8 cellular contexts compared by ENCODE assay signal in genomic region chr20:6765469-6766058, GRCh38. TPM values are rescaled to one million over a fixed set of nuclear protein-coding genes. Genes with fewer than 3 reads are reported as not detected.
DNase-seq lines count a peak whose midpoint lies in the region; ATAC-seq, FAIRE-seq and TF ChIP-seq lines count a peak whose summit lies in the region.

No MANE protein-coding gene starts in this region.

- TF ChIP-seq POLR2A in H54 (IDR thresholded peaks at IDR 0.05; ENCODE audit: low read depth, low read length) = no peak

- H3K4me1 Mint-ChIP-seq in CD14-positive monocyte (peaks cover 15% of the 10 kb centered on the region), HFFc6 (ENCODE audit: low read depth) (no peaks in the 10 kb centered on the region)

- H3K27me3 Mint-ChIP-seq in CD14-positive monocyte (ENCODE audit: low read depth in 3 of 3) (peaks cover 39 to 68% (median 46%) of the 10 kb centered on the region in 3 donors), HFFc6 (ENCODE audit: insufficient read depth) (peaks cover 11% of the 10 kb centered on the region)

- ATAC-seq in GM21390 (IDR thresholded peaks at IDR 0.05; ENCODE audit: unreplicated experiment) = no peak

- H3K36me3 Mint-ChIP-seq in CD14-positive monocyte (peaks cover 4 to 7% of the 10 kb centered on the region in 2 donors), HFFc6 (ENCODE audit: low read depth) (no peaks in the 10 kb centered on the region)

- H3K4me3 Mint-ChIP-seq in CD14-positive monocyte (peak overlapping the region in 1 of 2 donors; percentile 79), HFFc6 (no peak overlapping the region)

- TF ChIP-seq CTCF in CD14-positive monocyte (IDR thresholded peaks at IDR 0.05) (peak; percentile 77), HFFc6 (IDR thresholded peaks at IDR 0.05) (peak; percentile 88)

- FAIRE-seq in H54 (lab: Jason Lieb, UNC) = no peak

- H3K9me3 Mint-ChIP-seq in CD14-positive monocyte (peaks cover 0 to 11% (median 2%) of the 10 kb centered on the region in 7 donors), HFFc6 (no peaks in the 10 kb centered on the region)

- DNase-seq in CD14-positive monocyte (ENCODE audit: low spot score) = no peak
- DNase-seq in HFFc6 = peak; percentile 4
- DNase-seq in NCI-H526 treated with DMSO at 0.1 percent for 48 hours (lab: John Stamatoyannopoulos, UW) = peak; percentile 71
- peak; percentile 67 for DNase-seq in cerebellar cortex (ENCODE audit: low spot score)
- peak; percentile 74 for DNase-seq in myocyte (ENCODE audit: low read depth)
- no peak for DNase-seq in activated CD8-positive, alpha-beta memory T cell treated with anti-CD3 and anti-CD28 coated beads, Interleukin-2, amount 50 U/mL, for 4 hours
- no peak for DNase-seq in H54 (ENCODE audit: insufficient read length, low spot score)

- intact Hi-C loops in CD14-positive monocyte (cut with micrococcal nuclease) = loop anchor here in 1 of 2 donors (5.0 to 10.0 kb wide), 2 partner anchors 327 to 519 kb away; no protein-coding TSS in a partner anchor

- no peak overlapping the region for H3K27ac Mint-ChIP-seq in CD14-positive monocyte
- no peak overlapping the region for H3K27ac Mint-ChIP-seq in HFFc6

RNA-seq across cellular contexts. Expression of gene BMP2, which starts 1.9 kb away (rescaled TPM):
- polyA plus RNA-seq in CD14-positive monocyte = not detected
- under 1 TPM in 3 of 6 experiments, not detected in 3; 0.05 to 0.07 (median 0.05) TPM for total RNA-seq in HFFc6 (2021; fragmentation: NEBNext Ultra II Directional; extraction: Animal tissue kit (Norgen Biotek cat#: 25700))
- total RNA-seq in myocyte = 2.7 and 3.7 TPM in 2 replicates
- polyA plus RNA-seq in myocyte (2012) = 0.14 TPM

Comparison
In these comparisons a context has a peak if more than half of its experiments do, and no peak if none do; other contexts are left out.
1. DNase-seq: peak in HFFc6 (single experiment), NCI-H526 treated with DMSO at 0.1 percent for 48 hours (single experiment), cerebellar cortex (single experiment) and myocyte (single experiment); none in CD14-positive monocyte (single experiment), activated CD8-positive, alpha-beta memory T cell treated with anti-CD3 and anti-CD28 coated beads, Interleukin-2, amount 50 U/mL, for 4 hours (single experiment) and H54 (single experiment).